1 cellular context compared by ENCODE assay signal in the genomic region with DNA sequence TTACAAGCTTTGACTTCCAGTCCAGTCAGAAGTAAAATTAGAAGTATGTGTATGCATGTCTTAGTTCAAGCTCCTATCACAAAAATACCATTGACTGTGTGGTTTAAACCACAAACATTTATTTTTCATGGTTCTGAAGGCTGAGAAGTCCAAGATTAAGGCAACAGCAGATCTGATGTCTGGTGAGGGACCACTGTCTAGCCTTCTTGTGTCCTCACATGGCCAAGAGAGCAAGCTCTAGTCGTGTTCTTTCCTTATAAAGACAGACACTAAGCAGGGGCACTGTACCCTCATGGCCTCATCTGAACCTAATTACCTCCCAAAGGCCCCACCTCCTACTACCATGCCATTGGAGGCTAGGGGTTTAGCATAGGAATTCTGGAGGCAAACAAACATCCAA.
TF ChIP-seq lines count a peak whose summit lies in the region.

No MANE protein-coding gene starts in this region.

TF ChIP-seq in K562, 482 proteins besides CTCF, POLR2A, EP300 and RAD21 (continued from another document):
- TF ChIP-seq, protein P1, sequence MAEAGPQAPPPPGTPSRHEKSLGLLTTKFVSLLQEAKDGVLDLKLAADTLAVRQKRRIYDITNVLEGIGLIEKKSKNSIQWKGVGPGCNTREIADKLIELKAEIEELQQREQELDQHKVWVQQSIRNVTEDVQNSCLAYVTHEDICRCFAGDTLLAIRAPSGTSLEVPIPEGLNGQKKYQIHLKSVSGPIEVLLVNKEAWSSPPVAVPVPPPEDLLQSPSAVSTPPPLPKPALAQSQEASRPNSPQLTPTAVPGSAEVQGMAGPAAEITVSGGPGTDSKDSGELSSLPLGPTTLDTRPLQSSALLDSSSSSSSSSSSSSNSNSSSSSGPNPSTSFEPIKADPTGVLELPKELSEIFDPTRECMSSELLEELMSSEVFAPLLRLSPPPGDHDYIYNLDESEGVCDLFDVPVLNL (CRISPR knock-in tag; IDR thresholded peaks at IDR 0.05; ENCODE audit: low read depth), result no peak
- TF ChIP-seq ZNF41 (CRISPR knock-in tag; conservative IDR thresholded peaks at IDR 0.05) (no peak), OTX1 (CRISPR knock-in tag; IDR thresholded peaks at IDR 0.05) (no peak), ELF1 (tag; IDR thresholded peaks at IDR 0.05) (no peak), ZBTB43 (CRISPR knock-in tag; IDR thresholded peaks at IDR 0.05) (no peak), XRCC5 (IDR thresholded peaks at IDR 0.05; ENCODE audit: low read depth, low read length) (no peak), BCOR (IDR thresholded peaks at IDR 0.05) (no peak), STAT5B (CRISPR knock-in tag; IDR thresholded peaks at IDR 0.05) (no peak), SMARCA5 (IDR thresholded peaks at IDR 0.05) (no peak), MYBL2 (IDR thresholded peaks at IDR 0.05; ENCODE audit: low read depth) (no peak), MYBL2 (CRISPR knock-in tag; IDR thresholded peaks at IDR 0.05; ENCODE audit: borderline replicate concordance) (no peak), NUFIP1 (IDR thresholded peaks at IDR 0.05; ENCODE audit: partially characterized antibody) (no peak), SMARCE1 (IDR thresholded peaks at IDR 0.05) (no peak), MAFF (IDR thresholded peaks at IDR 0.05; ENCODE audit: low read length) (no peak), GABPB2 (CRISPR knock-in tag; conservative IDR thresholded peaks at IDR 0.05) (no peak), ESRRA (IDR thresholded peaks at IDR 0.05; ENCODE audit: borderline replicate concordance, low read depth) (no peak; the same call in 1 of the 2 replicates), TEAD4 (IDR thresholded peaks at IDR 0.05; ENCODE audit: low read length) (peak; percentile 73), TEAD4 (CRISPR knock-in tag; IDR thresholded peaks at IDR 0.05; ENCODE audit: borderline replicate concordance) (no peak), CXXC5 (CRISPR knock-in tag; IDR thresholded peaks at IDR 0.05) (0 out of 2 replicates have a peak, but pooled peaks have one; percentile 12), ZNF444 (CRISPR knock-in tag; IDR thresholded peaks at IDR 0.05) (no peak), TAF1 (IDR thresholded peaks at IDR 0.05; ENCODE audit: control insufficient read depth, extremely low read depth, insufficient read depth, low read length, severe bottlenecking) (no peak), RB1 (IDR thresholded peaks at IDR 0.05; ENCODE audit: low read depth) (no peak), POLR2H (tag; IDR thresholded peaks at IDR 0.05; ENCODE audit: low read depth) (no peak), ATF1 (CRISPR knock-in tag; IDR thresholded peaks at IDR 0.05) (no peak), ATF1 (tag; IDR thresholded peaks at IDR 0.05) (no peak), TAF9B (IDR thresholded peaks at IDR 0.05; ENCODE audit: partially characterized antibody) (no peak), TCF3 (CRISPR knock-in tag; IDR thresholded peaks at IDR 0.05) (peak; percentile 70), BRF2 (IDR thresholded peaks at IDR 0.05; ENCODE audit: borderline replicate concordance, insufficient read depth, insufficient read length) (no peak), MXI1 (IDR thresholded peaks at IDR 0.05; ENCODE audit: low read depth, low read length) (no peak), ILF3 (IDR thresholded peaks at IDR 0.05; ENCODE audit: borderline replicate concordance) (no peak), ZNF174 (CRISPR knock-in tag; IDR thresholded peaks at IDR 0.05) (no peak), SMAD4 (CRISPR knock-in tag; conservative IDR thresholded peaks at IDR 0.05) (peak; percentile 88), CUX1 (CRISPR knock-in tag; IDR thresholded peaks at IDR 0.05) (no peak), PTBP1 (IDR thresholded peaks at IDR 0.05; ENCODE audit: low read depth, low read length) (no peak), ZBED1 (IDR thresholded peaks at IDR 0.05) (no peak), SIRT6 (IDR thresholded peaks at IDR 0.05; ENCODE audit: low read depth, low read length) (no peak), RBM15 (IDR thresholded peaks at IDR 0.05; ENCODE audit: insufficient read depth, low read length) (no peak), THAP7 (CRISPR knock-in tag; IDR thresholded peaks at IDR 0.05) (no peak), HNRNPUL1 (IDR thresholded peaks at IDR 0.05; ENCODE audit: low read length) (no peak), KHSRP (IDR thresholded peaks at IDR 0.05) (no peak), CBFA2T3 (IDR thresholded peaks at IDR 0.05) (peak; percentile 50), KDM5B (IDR thresholded peaks at IDR 0.05; ENCODE audit: insufficient replicate concordance, low read depth, low read length) (no peak), MECOM (CRISPR knock-in tag; IDR thresholded peaks at IDR 0.05) (no peak), NCOR1 (IDR thresholded peaks at IDR 0.05) (peak; percentile 39)
- TF ChIP-seq, protein P2, sequence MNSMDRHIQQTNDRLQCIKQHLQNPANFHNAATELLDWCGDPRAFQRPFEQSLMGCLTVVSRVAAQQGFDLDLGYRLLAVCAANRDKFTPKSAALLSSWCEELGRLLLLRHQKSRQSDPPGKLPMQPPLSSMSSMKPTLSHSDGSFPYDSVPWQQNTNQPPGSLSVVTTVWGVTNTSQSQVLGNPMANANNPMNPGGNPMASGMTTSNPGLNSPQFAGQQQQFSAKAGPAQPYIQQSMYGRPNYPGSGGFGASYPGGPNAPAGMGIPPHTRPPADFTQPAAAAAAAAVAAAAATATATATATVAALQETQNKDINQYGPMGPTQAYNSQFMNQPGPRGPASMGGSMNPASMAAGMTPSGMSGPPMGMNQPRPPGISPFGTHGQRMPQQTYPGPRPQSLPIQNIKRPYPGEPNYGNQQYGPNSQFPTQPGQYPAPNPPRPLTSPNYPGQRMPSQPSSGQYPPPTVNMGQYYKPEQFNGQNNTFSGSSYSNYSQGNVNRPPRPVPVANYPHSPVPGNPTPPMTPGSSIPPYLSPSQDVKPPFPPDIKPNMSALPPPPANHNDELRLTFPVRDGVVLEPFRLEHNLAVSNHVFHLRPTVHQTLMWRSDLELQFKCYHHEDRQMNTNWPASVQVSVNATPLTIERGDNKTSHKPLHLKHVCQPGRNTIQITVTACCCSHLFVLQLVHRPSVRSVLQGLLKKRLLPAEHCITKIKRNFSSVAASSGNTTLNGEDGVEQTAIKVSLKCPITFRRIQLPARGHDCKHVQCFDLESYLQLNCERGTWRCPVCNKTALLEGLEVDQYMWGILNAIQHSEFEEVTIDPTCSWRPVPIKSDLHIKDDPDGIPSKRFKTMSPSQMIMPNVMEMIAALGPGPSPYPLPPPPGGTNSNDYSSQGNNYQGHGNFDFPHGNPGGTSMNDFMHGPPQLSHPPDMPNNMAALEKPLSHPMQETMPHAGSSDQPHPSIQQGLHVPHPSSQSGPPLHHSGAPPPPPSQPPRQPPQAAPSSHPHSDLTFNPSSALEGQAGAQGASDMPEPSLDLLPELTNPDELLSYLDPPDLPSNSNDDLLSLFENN (IDR thresholded peaks at IDR 0.05; ENCODE audit: low read depth in 2 of 2, low read length in 2 of 2), result no peak
- TF ChIP-seq, protein P3, sequence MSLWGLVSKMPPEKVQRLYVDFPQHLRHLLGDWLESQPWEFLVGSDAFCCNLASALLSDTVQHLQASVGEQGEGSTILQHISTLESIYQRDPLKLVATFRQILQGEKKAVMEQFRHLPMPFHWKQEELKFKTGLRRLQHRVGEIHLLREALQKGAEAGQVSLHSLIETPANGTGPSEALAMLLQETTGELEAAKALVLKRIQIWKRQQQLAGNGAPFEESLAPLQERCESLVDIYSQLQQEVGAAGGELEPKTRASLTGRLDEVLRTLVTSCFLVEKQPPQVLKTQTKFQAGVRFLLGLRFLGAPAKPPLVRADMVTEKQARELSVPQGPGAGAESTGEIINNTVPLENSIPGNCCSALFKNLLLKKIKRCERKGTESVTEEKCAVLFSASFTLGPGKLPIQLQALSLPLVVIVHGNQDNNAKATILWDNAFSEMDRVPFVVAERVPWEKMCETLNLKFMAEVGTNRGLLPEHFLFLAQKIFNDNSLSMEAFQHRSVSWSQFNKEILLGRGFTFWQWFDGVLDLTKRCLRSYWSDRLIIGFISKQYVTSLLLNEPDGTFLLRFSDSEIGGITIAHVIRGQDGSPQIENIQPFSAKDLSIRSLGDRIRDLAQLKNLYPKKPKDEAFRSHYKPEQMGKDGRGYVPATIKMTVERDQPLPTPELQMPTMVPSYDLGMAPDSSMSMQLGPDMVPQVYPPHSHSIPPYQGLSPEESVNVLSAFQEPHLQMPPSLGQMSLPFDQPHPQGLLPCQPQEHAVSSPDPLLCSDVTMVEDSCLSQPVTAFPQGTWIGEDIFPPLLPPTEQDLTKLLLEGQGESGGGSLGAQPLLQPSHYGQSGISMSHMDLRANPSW (CRISPR knock-in tag; IDR thresholded peaks at IDR 0.05), result no peak
- TF ChIP-seq, protein P4, sequence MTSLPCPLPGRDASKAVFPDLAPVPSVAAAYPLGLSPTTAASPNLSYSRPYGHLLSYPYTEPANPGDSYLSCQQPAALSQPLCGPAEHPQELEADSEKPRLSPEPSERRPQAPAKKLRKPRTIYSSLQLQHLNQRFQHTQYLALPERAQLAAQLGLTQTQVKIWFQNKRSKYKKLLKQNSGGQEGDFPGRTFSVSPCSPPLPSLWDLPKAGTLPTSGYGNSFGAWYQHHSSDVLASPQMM (CRISPR knock-in tag; IDR thresholded peaks at IDR 0.05), result no peak
- TF ChIP-seq, protein P5, sequence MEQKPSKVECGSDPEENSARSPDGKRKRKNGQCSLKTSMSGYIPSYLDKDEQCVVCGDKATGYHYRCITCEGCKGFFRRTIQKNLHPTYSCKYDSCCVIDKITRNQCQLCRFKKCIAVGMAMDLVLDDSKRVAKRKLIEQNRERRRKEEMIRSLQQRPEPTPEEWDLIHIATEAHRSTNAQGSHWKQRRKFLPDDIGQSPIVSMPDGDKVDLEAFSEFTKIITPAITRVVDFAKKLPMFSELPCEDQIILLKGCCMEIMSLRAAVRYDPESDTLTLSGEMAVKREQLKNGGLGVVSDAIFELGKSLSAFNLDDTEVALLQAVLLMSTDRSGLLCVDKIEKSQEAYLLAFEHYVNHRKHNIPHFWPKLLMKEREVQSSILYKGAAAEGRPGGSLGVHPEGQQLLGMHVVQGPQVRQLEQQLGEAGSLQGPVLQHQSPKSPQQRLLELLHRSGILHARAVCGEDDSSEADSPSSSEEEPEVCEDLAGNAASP (IDR thresholded peaks at IDR 0.05), result no peak
